In the genomic region with DNA sequence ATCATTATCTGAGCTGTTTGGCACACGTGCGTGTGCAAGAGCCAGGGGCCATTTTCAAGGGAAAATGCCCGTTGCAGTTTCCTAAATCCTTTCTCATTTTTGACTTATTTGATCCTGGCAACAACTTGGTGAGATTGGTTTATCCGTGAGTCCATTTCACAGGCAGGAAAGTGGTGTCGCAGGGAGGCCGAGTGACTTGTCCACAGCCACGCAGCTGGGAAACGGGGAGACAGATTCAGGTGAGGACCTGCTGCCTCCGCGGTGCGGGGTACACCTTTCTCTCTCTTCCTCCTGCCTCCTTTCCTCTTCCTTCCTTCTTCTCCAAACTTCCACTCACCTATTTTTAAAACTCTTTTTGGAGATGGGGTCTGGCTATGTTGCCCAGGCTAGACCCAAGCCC, we compare ENCODE assay signal across 25 cellular contexts. TPM values are rescaled to one million over a fixed set of nuclear protein-coding genes. Genes with fewer than 3 reads are reported as not detected.
DNase-seq lines count a peak whose midpoint lies in the region; ATAC-seq, FAIRE-seq and TF ChIP-seq lines count a peak whose summit lies in the region.
"Had no signal": no experiment of that assay in that cellular context is flagged by ENCODE, and none has a peak within 500 bp of the region (broad histone marks: within the 10 kb centered on the region; RNA-seq: fewer than 3 reads in every experiment).

No MANE protein-coding gene starts in this region.

- H3K9me3 Mint-ChIP-seq in osteocyte (ENCODE audit: unreplicated experiment), result peaks cover 5% of the 10 kb centered on the region

- H3K36me3 ChIP-seq in ACC112 (ENCODE audit: insufficient read depth, low read length) (no peaks in the 10 kb centered on the region), ascending aorta (no peaks in the 10 kb centered on the region), endothelial cell of umbilical vein (ENCODE audit: control insufficient read depth in 2 of 2, extremely low read depth in 1 of 2, insufficient read depth in 2 of 2, low read length in 2 of 2) (no peaks in the 10 kb centered on the region)
- H3K36me3 ChIP-seq: BLaER1 treated with 17β-estradiol and CSF1 and Interleukin-3, amounts not matched to agents 10 nM and 100 nM; HAP-1; Peyer's patch had no signal

- TF ChIP-seq CTCF in ascending aorta (IDR thresholded peaks at IDR 0.05), result no peak
- no peak for TF ChIP-seq CTCF in endothelial cell of umbilical vein (IDR thresholded peaks at IDR 0.05; ENCODE audit: extremely low read depth in 1 of 2, insufficient read depth in 1 of 2, low read depth in 1 of 2, low read length in 2 of 2)
- TF ChIP-seq CTCF in osteocyte (IDR thresholded peaks at IDR 0.05), result no peak

- CTCF ChIA-PET in endothelial cell of umbilical vein (lab: Charles Lee), result interaction anchor here (0.9 to 1.5 kb wide), 3 partner anchors 9 to 97 kb away, joined by 3 to 5 read pairs (median 4); no protein-coding TSS in a partner anchor

- POLR2A ChIA-PET in endothelial cell of umbilical vein (lab: Charles Lee), result interaction anchor here (0.5 kb wide), 1 partner anchor 24 kb away, joined by 3 read pairs; no protein-coding TSS in a partner anchor

- H3K9me3 ChIP-seq in ascending aorta, result no peaks in the 10 kb centered on the region
- H3K9me3 ChIP-seq in endothelial cell of umbilical vein (replicated peaks; ENCODE audit: control insufficient read depth, insufficient read depth, low read length), result no peaks in the 10 kb centered on the region
- H3K9me3 ChIP-seq: Peyer's patch had no signal

- H3K4me3 ChIP-seq in ACC112 (ENCODE audit: low read depth, low read length) (no peak overlapping the region), ascending aorta (no peak overlapping the region), endothelial cell of umbilical vein (replicated peaks in 1 of 3; ENCODE audit: insufficient read depth in 1 of 3, low read depth in 1 of 3, low read length in 3 of 3) (no peak overlapping the region)
- H3K4me3 ChIP-seq: BLaER1 treated with 17β-estradiol and CSF1 and Interleukin-3, amounts not matched to agents 10 nM and 100 nM; GM23338; HAP-1; Peyer's patch; SK-N-MC had no signal

- H3K27ac ChIP-seq in ACC112 (ENCODE audit: low read depth, low read length) (peak overlapping the region; percentile 40; the same call in 1 of the 2 replicates), ascending aorta (peak overlapping the region; percentile 96 to 98), endothelial cell of umbilical vein (ENCODE audit: insufficient read depth, low read depth, low read length) (no peak overlapping the region)
- H3K27ac ChIP-seq: BLaER1 treated with 17β-estradiol and CSF1 and Interleukin-3, amounts not matched to agents 10 nM and 100 nM; KMS-11; SK-N-MC had no signal

- no peak overlapping the region for H3K4me2 ChIP-seq in endothelial cell of umbilical vein (ENCODE audit: insufficient read depth, low read length)
- H3K4me2 ChIP-seq: GM23338, KMS-11 had no signal

- no peak for ATAC-seq in GM21737 (IDR thresholded peaks at IDR 0.05; ENCODE audit: unreplicated experiment)
- ATAC-seq in HG03457 (IDR thresholded peaks at IDR 0.05; ENCODE audit: unreplicated experiment), result no peak
- ATAC-seq: GM23338 had no signal

- H3K9me1 ChIP-seq in endothelial cell of umbilical vein (replicated peaks; ENCODE audit: control insufficient read depth, extremely low read depth, insufficient read depth, low read length), result no peaks in the 10 kb centered on the region

- H3K9ac ChIP-seq in endothelial cell of umbilical vein (replicated peaks; ENCODE audit: extremely low read depth, insufficient read depth, low read length), result no peak overlapping the region
- H3K9ac ChIP-seq: BLaER1 treated with 17β-estradiol and CSF1 and Interleukin-3, amounts not matched to agents 10 nM and 100 nM; KMS-11 had no signal

- no peaks in the 10 kb centered on the region for H3K36me3 Mint-ChIP-seq in osteocyte (ENCODE audit: unreplicated experiment)
- H3K36me3 Mint-ChIP-seq: IgD-negative memory B cell had no signal

- BruUV-seq in endothelial cell of umbilical vein (replicated peaks; lab: Mats Ljungman, UMichigan), result no TSS peak

- peak overlapping the region; percentile 91 for H3K27ac Mint-ChIP-seq in osteocyte (ENCODE audit: unreplicated experiment)
- H3K27ac Mint-ChIP-seq: CD4-positive, alpha-beta T cell; GM23338 had no signal

- intact Hi-C loops in ascending aorta (cut with DNase I) (no loop called here), endothelial cell of umbilical vein (cut with micrococcal nuclease) (no loop called here)

- peaks cover 65% of the 10 kb centered on the region for H3K4me1 Mint-ChIP-seq in osteocyte (ENCODE audit: unreplicated experiment)

- DNase-seq in ascending aorta (ENCODE audit: low spot score in 2 of 2) (no peak), endothelial cell of umbilical vein (ENCODE audit: low read depth, low spot score) (no peak), osteocyte (ENCODE audit: extremely low spot score, unreplicated experiment) (no peak), HuH-7 (ENCODE audit: low spot score) (no peak)
- no peak for DNase-seq in stimulated activated CD8-positive, alpha-beta memory T cell treated with anti-CD3 and anti-CD28 coated beads, Interleukin-4, amount 100 ng/mL, for 48 hours
- DNase-seq: AML-193; CD4-positive, alpha-beta T cell; MM.1S; NCI-H2029; NCI-H446 treated with DMSO at 0.1 percent for 48 hours; NCI-H526 treated with DMSO at 0.1 percent for 48 hours; OCI-M1; Peyer's patch; SHP77 treated with DMSO at 0.1 percent for 48 hours had no signal

- H3K79me2 ChIP-seq in ACC112 (ENCODE audit: control insufficient read depth, insufficient read depth, low read length, unreplicated experiment), result no peaks in the 10 kb centered on the region
- H3K79me2 ChIP-seq in endothelial cell of umbilical vein (ENCODE audit: control insufficient read depth, insufficient read depth, low read length), result no peaks in the 10 kb centered on the region

- peaks cover 28% of the 10 kb centered on the region for H3K4me1 ChIP-seq in ACC112 (ENCODE audit: control insufficient read depth, insufficient read depth, low read length, unreplicated experiment)
- peaks cover 6 to 42% of the 10 kb centered on the region in 2 donors for H3K4me1 ChIP-seq in ascending aorta
- H3K4me1 ChIP-seq in endothelial cell of umbilical vein (ENCODE audit: control insufficient read depth, extremely low read depth, insufficient read depth, low read length), result peaks cover 11% of the 10 kb centered on the region
- H3K4me1 ChIP-seq: HAP-1 had no signal

- TF ChIP-seq POLR2A in endothelial cell of umbilical vein (IDR thresholded peaks at IDR 0.05; ENCODE audit: low read depth, low read length), result no peak

- no peaks in the 10 kb centered on the region for H3K27me3 Mint-ChIP-seq in osteocyte (ENCODE audit: unreplicated experiment)

- H3K27me3 ChIP-seq in ACC112 (ENCODE audit: insufficient read depth, low read length), result no peaks in the 10 kb centered on the region
- H3K27me3 ChIP-seq in ascending aorta, result no peaks in the 10 kb centered on the region
- H3K27me3 ChIP-seq in endothelial cell of umbilical vein (ENCODE audit: control insufficient read depth in 2 of 2, insufficient read depth in 2 of 2, low read length in 2 of 2), result peaks cover 0 to 2% of the 10 kb centered on the region in 2 experiments
- H3K27me3 ChIP-seq: Peyer's patch had no signal

- dilution Hi-C loops in endothelial cell of umbilical vein (cut with MboI; ENCODE audit: extremely low pct_ligation_motif_present, low sequenced_read_pairs), result no loop called here

- no peaks in the 10 kb centered on the region for H4K20me1 ChIP-seq in endothelial cell of umbilical vein (replicated peaks; ENCODE audit: control insufficient read depth, extremely low read depth, insufficient read depth, low read length)

- H3K4me3 Mint-ChIP-seq in osteocyte (ENCODE audit: unreplicated experiment), result peak overlapping the region; percentile 41
- H3K4me3 Mint-ChIP-seq: CD4-positive, alpha-beta T cell; GM23338; IgD-negative memory B cell had no signal

- H2AFZ ChIP-seq in ACC112 (ENCODE audit: low read length, unreplicated experiment) (peak overlapping the region; percentile 57), endothelial cell of umbilical vein (ENCODE audit: low read depth, low read length) (peak overlapping the region; percentile 55)
- H2AFZ ChIP-seq: GM23338 had no signal

- FAIRE-seq in endothelial cell of umbilical vein (lab: Jason Lieb, UNC), result no peak
- FAIRE-seq: D721Med, GM18507 had no signal

TF ChIP-seq in endothelial cell of umbilical vein, 7 proteins besides CTCF, POLR2A, EP300 and RAD21:
- TF ChIP-seq MAX (IDR thresholded peaks at IDR 0.05; ENCODE audit: insufficient read depth, insufficient read length), result no peak
- TF ChIP-seq POLR2AphosphoS5 (IDR thresholded peaks at IDR 0.05; ENCODE audit: insufficient read depth, low read depth, low read length), result no peak
- TF ChIP-seq GATA2 (IDR thresholded peaks at IDR 0.05; ENCODE audit: insufficient read depth, insufficient read length, low read depth, low read length), result no peak
- no peak for TF ChIP-seq EZH2 (IDR thresholded peaks at IDR 0.05; ENCODE audit: borderline replicate concordance, low read depth, low read length, severe bottlenecking)
- no peak for TF ChIP-seq FOS (IDR thresholded peaks at IDR 0.05; ENCODE audit: borderline replicate concordance, insufficient read depth, low read length)
- no peak for TF ChIP-seq MYC (IDR thresholded peaks at IDR 0.05; ENCODE audit: low read depth, low read length)
- TF ChIP-seq JUN (IDR thresholded peaks at IDR 0.05; ENCODE audit: borderline replicate concordance, insufficient read depth, insufficient read length, low read depth), result no peak
TF ChIP-seq in endothelial cell of umbilical vein: peak in this region for 0.

RNA-seq across cellular contexts. Expression of gene ZCCHC14, which starts 46.3 kb away (rescaled TPM):
- total RNA-seq in ascending aorta, result 131 TPM
- 30.9 and 34.0 TPM in 2 replicates for total RNA-seq in endothelial cell of umbilical vein
- polyA plus RNA-seq in endothelial cell of umbilical vein, result 9.5 and 10.1 TPM in 2 replicates
- polyA plus RNA-seq in endothelial cell of umbilical vein (2011; cell fraction: cytosol; rRNA removed), result 7.6 and 7.7 TPM in 2 replicates
- 32.1 and 36.2 TPM in 2 replicates for polyA plus RNA-seq in endothelial cell of umbilical vein (2011; cell fraction: nucleus; rRNA removed)
- polyA plus RNA-seq in endothelial cell of umbilical vein (2012), result 13.0 and 16.4 TPM in 2 replicates
- polyA minus RNA-seq in endothelial cell of umbilical vein, result 14.7 and 15.3 TPM in 2 replicates
- 19.4 TPM for polyA minus RNA-seq in endothelial cell of umbilical vein (2011; cell fraction: cytosol; rRNA and poly(A)+ RNA removed)
- polyA minus RNA-seq in endothelial cell of umbilical vein (2011; cell fraction: nucleus; rRNA and poly(A)+ RNA removed), result 23.9 and 24.1 TPM in 2 replicates
- 44.8 and 47.7 TPM in 2 replicates for total RNA-seq in osteocyte
